ENCODE assay signal across 26 cellular contexts in genomic region chr19:30034321-30034720, GRCh38.
"Had no signal": no experiment of that assay in that cellular context is flagged by ENCODE, and none has a peak within 500 bp of the region (broad histone marks: within the 10 kb centered on the region; RNA-seq: fewer than 3 reads in every experiment).

No MANE protein-coding gene starts in this region.

- H3K27me3 ChIP-seq: colonic mucosa, dorsolateral prefrontal cortex, esophagus muscularis mucosa, esophagus squamous epithelium, foreskin keratinocyte, gastrocnemius medialis, gastroesophageal sphincter, heart left ventricle, heart right ventricle, hepatocyte had no signal

- H3K27ac ChIP-seq: colonic mucosa, coronary artery, dorsolateral prefrontal cortex, epithelial cell of prostate, esophagus muscularis mucosa, esophagus squamous epithelium, foreskin keratinocyte, gastrocnemius medialis, gastroesophageal sphincter, heart left ventricle, heart right ventricle, hepatocyte had no signal

- H3K36me3 ChIP-seq: colonic mucosa had no signal

- H3K9me3 ChIP-seq: colonic mucosa, esophagus muscularis mucosa, gastrocnemius medialis had no signal

- DNase-seq: colonic mucosa; cortex of kidney; dermis blood vessel endothelial cell; dorsolateral prefrontal cortex; effector CD4-positive, alpha-beta T cell; effector CD8-positive, alpha-beta T cell; effector memory CD4-positive, alpha-beta T cell; effector memory CD8-positive, alpha-beta T cell; endodermal cell; erythroblast; esophagus squamous epithelium; foreskin fibroblast; foreskin keratinocyte; foreskin melanocyte; gastrocnemius medialis; glutamatergic neuron; head of caudate nucleus; heart left ventricle; heart right ventricle had no signal

- H3K4me1 ChIP-seq: colonic mucosa, esophagus muscularis mucosa, esophagus squamous epithelium, gastrocnemius medialis, gastroesophageal sphincter, heart right ventricle had no signal

- H3K4me2 ChIP-seq: hepatocyte had no signal

- H3K4me3 ChIP-seq: colonic mucosa, coronary artery, dorsolateral prefrontal cortex, esophagus muscularis mucosa, esophagus squamous epithelium, gastrocnemius medialis, gastroesophageal sphincter, heart left ventricle, heart right ventricle, hepatocyte had no signal

- ATAC-seq: effector memory CD8-positive, alpha-beta T cell; esophagus mucosa; foreskin keratinocyte; gastrocnemius medialis; gastroesophageal sphincter; heart left ventricle; heart right ventricle had no signal

- FAIRE-seq: endothelial cell of umbilical vein had no signal
